ENCODE assay signal across 1 cellular context in the genomic region with DNA sequence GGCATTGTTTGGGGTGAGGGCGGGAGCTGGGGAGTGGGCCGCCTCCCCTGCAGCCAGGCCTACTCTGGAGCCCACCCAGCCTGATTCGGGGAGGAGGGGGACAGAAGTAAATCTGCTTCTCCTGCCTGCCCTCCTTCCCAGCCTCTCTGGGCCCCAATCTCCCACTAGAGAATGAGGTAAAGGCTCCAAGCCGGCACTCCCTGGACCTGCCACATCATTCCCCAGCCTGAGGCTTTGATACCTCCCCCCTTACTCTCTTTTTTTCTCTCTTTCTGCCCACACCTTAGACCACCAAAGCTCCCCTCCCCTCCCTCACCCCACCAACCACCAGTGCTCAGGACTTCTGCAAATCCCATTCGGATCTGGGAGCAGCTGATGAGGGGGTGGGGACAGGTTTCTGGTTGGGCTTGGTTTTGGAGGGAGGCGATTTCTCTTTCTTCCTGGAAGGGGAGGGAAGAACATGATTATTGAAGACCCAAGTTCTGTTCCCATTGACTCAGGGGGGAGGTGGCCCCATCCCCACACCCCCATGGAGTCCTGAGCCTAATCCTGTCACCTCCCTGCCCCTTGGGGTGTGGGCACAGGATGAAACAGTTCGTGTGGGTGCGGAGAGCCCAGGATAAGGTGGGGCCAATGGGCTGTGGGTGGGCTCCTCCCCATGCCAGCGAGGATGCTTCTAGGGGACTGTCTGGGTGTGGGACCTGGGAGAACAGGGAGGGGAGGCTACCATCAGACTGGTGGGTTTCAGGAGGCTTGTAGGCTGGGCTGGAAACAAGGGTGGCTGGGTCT.
A peak's percentile ranks its signal among the peaks of the same experiment; 100 is the strongest.
TF ChIP-seq lines count a peak whose summit lies in the region.

No MANE protein-coding gene starts in this region.

TF ChIP-seq in HEK293, 187 proteins besides CTCF, POLR2A, EP300 and RAD21 (continued from another document):
- TF ChIP-seq, protein P1, sequence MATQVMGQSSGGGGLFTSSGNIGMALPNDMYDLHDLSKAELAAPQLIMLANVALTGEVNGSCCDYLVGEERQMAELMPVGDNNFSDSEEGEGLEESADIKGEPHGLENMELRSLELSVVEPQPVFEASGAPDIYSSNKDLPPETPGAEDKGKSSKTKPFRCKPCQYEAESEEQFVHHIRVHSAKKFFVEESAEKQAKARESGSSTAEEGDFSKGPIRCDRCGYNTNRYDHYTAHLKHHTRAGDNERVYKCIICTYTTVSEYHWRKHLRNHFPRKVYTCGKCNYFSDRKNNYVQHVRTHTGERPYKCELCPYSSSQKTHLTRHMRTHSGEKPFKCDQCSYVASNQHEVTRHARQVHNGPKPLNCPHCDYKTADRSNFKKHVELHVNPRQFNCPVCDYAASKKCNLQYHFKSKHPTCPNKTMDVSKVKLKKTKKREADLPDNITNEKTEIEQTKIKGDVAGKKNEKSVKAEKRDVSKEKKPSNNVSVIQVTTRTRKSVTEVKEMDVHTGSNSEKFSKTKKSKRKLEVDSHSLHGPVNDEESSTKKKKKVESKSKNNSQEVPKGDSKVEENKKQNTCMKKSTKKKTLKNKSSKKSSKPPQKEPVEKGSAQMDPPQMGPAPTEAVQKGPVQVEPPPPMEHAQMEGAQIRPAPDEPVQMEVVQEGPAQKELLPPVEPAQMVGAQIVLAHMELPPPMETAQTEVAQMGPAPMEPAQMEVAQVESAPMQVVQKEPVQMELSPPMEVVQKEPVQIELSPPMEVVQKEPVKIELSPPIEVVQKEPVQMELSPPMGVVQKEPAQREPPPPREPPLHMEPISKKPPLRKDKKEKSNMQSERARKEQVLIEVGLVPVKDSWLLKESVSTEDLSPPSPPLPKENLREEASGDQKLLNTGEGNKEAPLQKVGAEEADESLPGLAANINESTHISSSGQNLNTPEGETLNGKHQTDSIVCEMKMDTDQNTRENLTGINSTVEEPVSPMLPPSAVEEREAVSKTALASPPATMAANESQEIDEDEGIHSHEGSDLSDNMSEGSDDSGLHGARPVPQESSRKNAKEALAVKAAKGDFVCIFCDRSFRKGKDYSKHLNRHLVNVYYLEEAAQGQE (tag by site-specific recombination; IDR thresholded peaks at IDR 0.05), result no peak
- TF ChIP-seq ZNF660 (tag by site-specific recombination; IDR thresholded peaks at IDR 0.05), result no peak
- TF ChIP-seq ZNF510 (tag by site-specific recombination; IDR thresholded peaks at IDR 0.05; ENCODE audit: insufficient replicate concordance), result no peak
- no peak for TF ChIP-seq ZNF777 (tag by site-specific recombination; IDR thresholded peaks at IDR 0.05; ENCODE audit: borderline replicate concordance)
- TF ChIP-seq PRDM1 (tag by site-specific recombination; IDR thresholded peaks at IDR 0.05), result no peak
- TF ChIP-seq GLI2 (tag by site-specific recombination; IDR thresholded peaks at IDR 0.05; ENCODE audit: borderline replicate concordance, low read depth), result no peak
- no peak for TF ChIP-seq ZNF157 (tag by site-specific recombination; IDR thresholded peaks at IDR 0.05)
- no peak for TF ChIP-seq ZNF791 (tag by site-specific recombination; IDR thresholded peaks at IDR 0.05)
- TF ChIP-seq TRIM28 (IDR thresholded peaks at IDR 0.05; ENCODE audit: borderline replicate concordance, low read length), result no peak
- peak; percentile 95 for TF ChIP-seq ZFHX2 (tag by site-specific recombination; conservative IDR thresholded peaks at IDR 0.05)
- no peak for TF ChIP-seq ZNF549 (tag by site-specific recombination; IDR thresholded peaks at IDR 0.05)
- TF ChIP-seq, protein P2, sequence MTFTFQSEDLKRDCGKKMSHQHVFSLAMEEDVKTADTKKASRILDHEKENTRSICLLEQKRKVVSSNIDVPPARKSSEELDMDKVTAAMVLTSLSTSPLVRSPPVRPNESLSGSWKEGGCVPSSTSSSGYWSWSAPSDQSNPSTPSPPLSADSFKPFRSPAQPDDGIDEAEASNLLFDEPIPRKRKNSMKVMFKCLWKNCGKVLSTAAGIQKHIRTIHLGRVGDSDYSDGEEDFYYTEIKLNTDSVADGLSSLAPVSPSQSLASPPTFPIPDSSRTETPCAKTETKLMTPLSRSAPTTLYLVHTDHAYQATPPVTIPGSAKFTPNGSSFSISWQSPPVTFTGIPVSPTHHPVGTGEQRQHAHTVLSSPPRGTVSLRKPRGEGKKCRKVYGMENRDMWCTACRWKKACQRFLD (tag by site-specific recombination; IDR thresholded peaks at IDR 0.05), result no peak
- TF ChIP-seq, protein P3, sequence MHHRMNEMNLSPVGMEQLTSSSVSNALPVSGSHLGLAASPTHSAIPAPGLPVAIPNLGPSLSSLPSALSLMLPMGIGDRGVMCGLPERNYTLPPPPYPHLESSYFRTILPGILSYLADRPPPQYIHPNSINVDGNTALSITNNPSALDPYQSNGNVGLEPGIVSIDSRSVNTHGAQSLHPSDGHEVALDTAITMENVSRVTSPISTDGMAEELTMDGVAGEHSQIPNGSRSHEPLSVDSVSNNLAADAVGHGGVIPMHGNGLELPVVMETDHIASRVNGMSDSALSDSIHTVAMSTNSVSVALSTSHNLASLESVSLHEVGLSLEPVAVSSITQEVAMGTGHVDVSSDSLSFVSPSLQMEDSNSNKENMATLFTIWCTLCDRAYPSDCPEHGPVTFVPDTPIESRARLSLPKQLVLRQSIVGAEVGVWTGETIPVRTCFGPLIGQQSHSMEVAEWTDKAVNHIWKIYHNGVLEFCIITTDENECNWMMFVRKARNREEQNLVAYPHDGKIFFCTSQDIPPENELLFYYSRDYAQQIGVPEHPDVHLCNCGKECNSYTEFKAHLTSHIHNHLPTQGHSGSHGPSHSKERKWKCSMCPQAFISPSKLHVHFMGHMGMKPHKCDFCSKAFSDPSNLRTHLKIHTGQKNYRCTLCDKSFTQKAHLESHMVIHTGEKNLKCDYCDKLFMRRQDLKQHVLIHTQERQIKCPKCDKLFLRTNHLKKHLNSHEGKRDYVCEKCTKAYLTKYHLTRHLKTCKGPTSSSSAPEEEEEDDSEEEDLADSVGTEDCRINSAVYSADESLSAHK (tag by site-specific recombination; IDR thresholded peaks at IDR 0.05), result no peak
- no peak for TF ChIP-seq IKZF3 (tag by site-specific recombination; IDR thresholded peaks at IDR 0.05)
- TF ChIP-seq ZNF658 (tag by site-specific recombination; IDR thresholded peaks at IDR 0.05), result no peak
- TF ChIP-seq ZNF202 (tag by site-specific recombination; IDR thresholded peaks at IDR 0.05; ENCODE audit: borderline replicate concordance), result no peak
- TF ChIP-seq HOXA7 (CRISPR knock-in tag; IDR thresholded peaks at IDR 0.05; ENCODE audit: borderline replicate concordance), result no peak
- TF ChIP-seq, protein P4, sequence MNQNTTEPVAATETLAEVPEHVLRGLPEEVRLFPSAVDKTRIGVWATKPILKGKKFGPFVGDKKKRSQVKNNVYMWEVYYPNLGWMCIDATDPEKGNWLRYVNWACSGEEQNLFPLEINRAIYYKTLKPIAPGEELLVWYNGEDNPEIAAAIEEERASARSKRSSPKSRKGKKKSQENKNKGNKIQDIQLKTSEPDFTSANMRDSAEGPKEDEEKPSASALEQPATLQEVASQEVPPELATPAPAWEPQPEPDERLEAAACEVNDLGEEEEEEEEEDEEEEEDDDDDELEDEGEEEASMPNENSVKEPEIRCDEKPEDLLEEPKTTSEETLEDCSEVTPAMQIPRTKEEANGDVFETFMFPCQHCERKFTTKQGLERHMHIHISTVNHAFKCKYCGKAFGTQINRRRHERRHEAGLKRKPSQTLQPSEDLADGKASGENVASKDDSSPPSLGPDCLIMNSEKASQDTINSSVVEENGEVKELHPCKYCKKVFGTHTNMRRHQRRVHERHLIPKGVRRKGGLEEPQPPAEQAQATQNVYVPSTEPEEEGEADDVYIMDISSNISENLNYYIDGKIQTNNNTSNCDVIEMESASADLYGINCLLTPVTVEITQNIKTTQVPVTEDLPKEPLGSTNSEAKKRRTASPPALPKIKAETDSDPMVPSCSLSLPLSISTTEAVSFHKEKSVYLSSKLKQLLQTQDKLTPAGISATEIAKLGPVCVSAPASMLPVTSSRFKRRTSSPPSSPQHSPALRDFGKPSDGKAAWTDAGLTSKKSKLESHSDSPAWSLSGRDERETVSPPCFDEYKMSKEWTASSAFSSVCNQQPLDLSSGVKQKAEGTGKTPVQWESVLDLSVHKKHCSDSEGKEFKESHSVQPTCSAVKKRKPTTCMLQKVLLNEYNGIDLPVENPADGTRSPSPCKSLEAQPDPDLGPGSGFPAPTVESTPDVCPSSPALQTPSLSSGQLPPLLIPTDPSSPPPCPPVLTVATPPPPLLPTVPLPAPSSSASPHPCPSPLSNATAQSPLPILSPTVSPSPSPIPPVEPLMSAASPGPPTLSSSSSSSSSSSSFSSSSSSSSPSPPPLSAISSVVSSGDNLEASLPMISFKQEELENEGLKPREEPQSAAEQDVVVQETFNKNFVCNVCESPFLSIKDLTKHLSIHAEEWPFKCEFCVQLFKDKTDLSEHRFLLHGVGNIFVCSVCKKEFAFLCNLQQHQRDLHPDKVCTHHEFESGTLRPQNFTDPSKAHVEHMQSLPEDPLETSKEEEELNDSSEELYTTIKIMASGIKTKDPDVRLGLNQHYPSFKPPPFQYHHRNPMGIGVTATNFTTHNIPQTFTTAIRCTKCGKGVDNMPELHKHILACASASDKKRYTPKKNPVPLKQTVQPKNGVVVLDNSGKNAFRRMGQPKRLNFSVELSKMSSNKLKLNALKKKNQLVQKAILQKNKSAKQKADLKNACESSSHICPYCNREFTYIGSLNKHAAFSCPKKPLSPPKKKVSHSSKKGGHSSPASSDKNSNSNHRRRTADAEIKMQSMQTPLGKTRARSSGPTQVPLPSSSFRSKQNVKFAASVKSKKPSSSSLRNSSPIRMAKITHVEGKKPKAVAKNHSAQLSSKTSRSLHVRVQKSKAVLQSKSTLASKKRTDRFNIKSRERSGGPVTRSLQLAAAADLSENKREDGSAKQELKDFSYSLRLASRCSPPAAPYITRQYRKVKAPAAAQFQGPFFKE (tag by site-specific recombination; IDR thresholded peaks at IDR 0.05; ENCODE audit: borderline replicate concordance), result no peak
- no peak for TF ChIP-seq ZNF133 (tag by site-specific recombination; IDR thresholded peaks at IDR 0.05)
- no peak for TF ChIP-seq ZNF302 (tag by site-specific recombination; IDR thresholded peaks at IDR 0.05; ENCODE audit: low read depth)
- TF ChIP-seq ZNF473 (tag by site-specific recombination; IDR thresholded peaks at IDR 0.05), result no peak
